In the genomic region with DNA sequence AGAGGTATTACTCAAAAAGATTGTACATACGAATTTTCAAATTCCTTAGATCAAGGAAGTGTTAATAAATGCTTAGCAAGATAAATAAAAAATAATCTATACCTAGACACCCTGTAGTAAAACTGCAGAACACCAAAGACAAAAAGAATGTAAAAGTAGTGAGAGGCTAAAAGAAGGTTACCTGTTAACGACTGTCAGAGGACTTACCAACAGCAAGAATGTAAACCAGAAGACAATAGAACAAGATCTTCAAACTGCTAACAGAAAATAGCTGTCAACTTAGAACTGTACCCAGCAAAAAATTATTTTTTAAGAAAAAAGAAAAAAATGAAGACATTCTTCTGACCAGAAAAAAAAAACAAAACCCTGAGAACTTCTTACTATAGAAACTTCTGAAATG, we compare ENCODE assay signal across 1 cellular context.
TF ChIP-seq lines count a peak whose summit lies in the region.

No MANE protein-coding gene starts in this region.

TF ChIP-seq in GM12878, 131 proteins besides CTCF, POLR2A, EP300 and RAD21:
- TF ChIP-seq SPI1 (IDR thresholded peaks at IDR 0.05; ENCODE audit: borderline replicate concordance, insufficient read depth, low read depth, low read length) (no peak), WRNIP1 (IDR thresholded peaks at IDR 0.05; ENCODE audit: borderline replicate concordance, low read depth, low read length) (no peak), IKZF1 (conservative IDR thresholded peaks at IDR 0.05) (no peak), IRF4 (IDR thresholded peaks at IDR 0.05; ENCODE audit: low read depth, low read length) (no peak), ZBED1 (IDR thresholded peaks at IDR 0.05; ENCODE audit: borderline replicate concordance) (no peak), TCF12 (IDR thresholded peaks at IDR 0.05; ENCODE audit: low read depth, low read length) (no peak), SUPT20H (IDR thresholded peaks at IDR 0.05; ENCODE audit: borderline replicate concordance, control insufficient read depth, low read depth, low read length) (no peak), ZNF207 (IDR thresholded peaks at IDR 0.05; ENCODE audit: borderline replicate concordance) (no peak), NR2F1 (conservative IDR thresholded peaks at IDR 0.05) (no peak), ZNF217 (IDR thresholded peaks at IDR 0.05) (no peak), RUNX3 (IDR thresholded peaks at IDR 0.05; ENCODE audit: low read length) (no peak), GABPA (IDR thresholded peaks at IDR 0.05; ENCODE audit: low read depth) (no peak), ATF7 (IDR thresholded peaks at IDR 0.05; ENCODE audit: low read depth) (no peak), IKZF2 (IDR thresholded peaks at IDR 0.05) (no peak)
- TF ChIP-seq, protein P1, sequence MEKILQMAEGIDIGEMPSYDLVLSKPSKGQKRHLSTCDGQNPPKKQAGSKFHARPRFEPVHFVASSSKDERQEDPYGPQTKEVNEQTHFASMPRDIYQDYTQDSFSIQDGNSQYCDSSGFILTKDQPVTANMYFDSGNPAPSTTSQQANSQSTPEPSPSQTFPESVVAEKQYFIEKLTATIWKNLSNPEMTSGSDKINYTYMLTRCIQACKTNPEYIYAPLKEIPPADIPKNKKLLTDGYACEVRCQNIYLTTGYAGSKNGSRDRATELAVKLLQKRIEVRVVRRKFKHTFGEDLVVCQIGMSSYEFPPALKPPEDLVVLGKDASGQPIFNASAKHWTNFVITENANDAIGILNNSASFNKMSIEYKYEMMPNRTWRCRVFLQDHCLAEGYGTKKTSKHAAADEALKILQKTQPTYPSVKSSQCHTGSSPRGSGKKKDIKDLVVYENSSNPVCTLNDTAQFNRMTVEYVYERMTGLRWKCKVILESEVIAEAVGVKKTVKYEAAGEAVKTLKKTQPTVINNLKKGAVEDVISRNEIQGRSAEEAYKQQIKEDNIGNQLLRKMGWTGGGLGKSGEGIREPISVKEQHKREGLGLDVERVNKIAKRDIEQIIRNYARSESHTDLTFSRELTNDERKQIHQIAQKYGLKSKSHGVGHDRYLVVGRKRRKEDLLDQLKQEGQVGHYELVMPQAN (conservative IDR thresholded peaks at IDR 0.05) = no peak
- TF ChIP-seq, protein P2, sequence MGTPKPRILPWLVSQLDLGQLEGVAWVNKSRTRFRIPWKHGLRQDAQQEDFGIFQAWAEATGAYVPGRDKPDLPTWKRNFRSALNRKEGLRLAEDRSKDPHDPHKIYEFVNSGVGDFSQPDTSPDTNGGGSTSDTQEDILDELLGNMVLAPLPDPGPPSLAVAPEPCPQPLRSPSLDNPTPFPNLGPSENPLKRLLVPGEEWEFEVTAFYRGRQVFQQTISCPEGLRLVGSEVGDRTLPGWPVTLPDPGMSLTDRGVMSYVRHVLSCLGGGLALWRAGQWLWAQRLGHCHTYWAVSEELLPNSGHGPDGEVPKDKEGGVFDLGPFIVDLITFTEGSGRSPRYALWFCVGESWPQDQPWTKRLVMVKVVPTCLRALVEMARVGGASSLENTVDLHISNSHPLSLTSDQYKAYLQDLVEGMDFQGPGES (IDR thresholded peaks at IDR 0.05) = no peak
- TF ChIP-seq, protein P3, sequence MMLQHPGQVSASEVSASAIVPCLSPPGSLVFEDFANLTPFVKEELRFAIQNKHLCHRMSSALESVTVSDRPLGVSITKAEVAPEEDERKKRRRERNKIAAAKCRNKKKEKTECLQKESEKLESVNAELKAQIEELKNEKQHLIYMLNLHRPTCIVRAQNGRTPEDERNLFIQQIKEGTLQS (IDR thresholded peaks at IDR 0.05; ENCODE audit: borderline replicate concordance, extremely low read depth, low read depth, low read length) = no peak
- TF ChIP-seq, protein P4, sequence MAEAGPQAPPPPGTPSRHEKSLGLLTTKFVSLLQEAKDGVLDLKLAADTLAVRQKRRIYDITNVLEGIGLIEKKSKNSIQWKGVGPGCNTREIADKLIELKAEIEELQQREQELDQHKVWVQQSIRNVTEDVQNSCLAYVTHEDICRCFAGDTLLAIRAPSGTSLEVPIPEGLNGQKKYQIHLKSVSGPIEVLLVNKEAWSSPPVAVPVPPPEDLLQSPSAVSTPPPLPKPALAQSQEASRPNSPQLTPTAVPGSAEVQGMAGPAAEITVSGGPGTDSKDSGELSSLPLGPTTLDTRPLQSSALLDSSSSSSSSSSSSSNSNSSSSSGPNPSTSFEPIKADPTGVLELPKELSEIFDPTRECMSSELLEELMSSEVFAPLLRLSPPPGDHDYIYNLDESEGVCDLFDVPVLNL (IDR thresholded peaks at IDR 0.05; ENCODE audit: low read depth, low read length) = no peak
